Comparison of ENCODE assay signal across 16 cellular contexts in genomic region chr15:100373942-100374341, GRCh38. TPM values are rescaled to one million over a fixed set of nuclear protein-coding genes. Genes with fewer than 3 reads are reported as not detected.
DNase-seq lines count a peak whose midpoint lies in the region; ATAC-seq lines count a peak whose summit lies in the region.
"Had no signal": no experiment of that assay in that cellular context is flagged by ENCODE, and none has a peak within 500 bp of the region (broad histone marks: within the 10 kb centered on the region; RNA-seq: fewer than 3 reads in every experiment).

No MANE protein-coding gene starts in this region.

- no peaks in the 10 kb centered on the region for H3K36me3 ChIP-seq in iPS-20b (ENCODE audit: insufficient read depth, low read depth, low read length)
- H3K36me3 ChIP-seq: gastrocnemius medialis had no signal

- ATAC-seq in T-helper 17 cell: no peak
- ATAC-seq in GM18511 (IDR thresholded peaks at IDR 0.05; ENCODE audit: unreplicated experiment): no peak
- ATAC-seq: gastrocnemius medialis, PC-3 had no signal

- H3K4me3 ChIP-seq in iPS-20b (ENCODE audit: low read length): peak overlapping the region; percentile 79; the same call in 1 of the 2 replicates
- peak overlapping the region in 6 of 7 experiments; percentile 24 to 55 (median 37) for H3K4me3 ChIP-seq in skin epidermis

- H3K27me3 Mint-ChIP-seq in T-helper 17 cell: peaks cover 32% of the 10 kb centered on the region

- H3K4me3 Mint-ChIP-seq in T-helper 17 cell: peak overlapping the region; percentile 83
- H3K4me3 Mint-ChIP-seq: T-helper 1 cell treated with Interleukin-12 subunit alpha and Interleukin-12 subunit beta and Interleukin-4 antibody, amounts not matched to agents 30 μg/mL and 1 μg/mL, for 36 hours had no signal

- H3K27ac ChIP-seq in iPS-20b (ENCODE audit: low read length): no peak overlapping the region
- peak overlapping the region in 3 of 21 experiments; percentile 64 to 84 (median 66) for H3K27ac ChIP-seq in skin epidermis
- H3K27ac ChIP-seq: gastrocnemius medialis, HL-60 had no signal

- H3K27ac Mint-ChIP-seq in T-helper 17 cell: no peak overlapping the region
- H3K27ac Mint-ChIP-seq: T-helper 1 cell treated with Interleukin-12 subunit alpha and Interleukin-12 subunit beta and Interleukin-4 antibody, amounts not matched to agents 30 μg/mL and 1 μg/mL, for 36 hours had no signal

- peaks cover 2% of the 10 kb centered on the region for H3K4me1 Mint-ChIP-seq in T-helper 17 cell

- H3K9ac ChIP-seq in iPS-20b (ENCODE audit: low read depth, low read length): no peak overlapping the region

- DNase-seq in NCI-H1092 treated with DMSO at 0.1 percent for 48 hours (lab: John Stamatoyannopoulos, UW) (peak; percentile 23), NCI-H1092 (lab: John Stamatoyannopoulos, UW) (no peak), T-helper 17 cell (no peak)
- DNase-seq in stimulated activated CD4-positive, alpha-beta T cell treated with anti-CD3 and anti-CD28 coated beads, Interleukin-4, amount 100 ng/mL, for 1 hour: no peak
- DNase-seq in stimulated activated CD4-positive, alpha-beta T cell treated with anti-CD3 and anti-CD28 coated beads, Interleukin-4, amount 100 ng/mL, for 4 hours: no peak
- DNase-seq: 8988T; activated CD4-positive, alpha-beta T cell treated with anti-CD3 and anti-CD28 coated beads, Interleukin-2, amount 50 U/mL, for 1 hour; activated naive CD4-positive, alpha-beta T cell treated with Interleukin-2 at 50 U/mL for 16 hours; Caco-2; gastrocnemius medialis; PC-3 had no signal

- peaks cover 3% of the 10 kb centered on the region for H3K36me3 Mint-ChIP-seq in T-helper 17 cell (ENCODE audit: low read depth)

- H3K27me3 ChIP-seq in iPS-20b (ENCODE audit: insufficient read depth, low read length): peaks cover 38% of the 10 kb centered on the region

- no peaks in the 10 kb centered on the region for H3K4me1 ChIP-seq in iPS-20b (ENCODE audit: insufficient read depth, low read length)
- H3K4me1 ChIP-seq: Caco-2, gastrocnemius medialis had no signal

- H3K9me3 ChIP-seq in T-helper 17 cell (ENCODE audit: control insufficient read depth, low read length, poor library complexity, severe bottlenecking) (no peaks in the 10 kb centered on the region), iPS-20b (ENCODE audit: insufficient read depth, low read depth, low read length) (peaks cover 7% of the 10 kb centered on the region; the same call in 1 of the 2 replicates)
- H3K9me3 ChIP-seq: Caco-2, gastrocnemius medialis had no signal

RNA-seq across cellular contexts. Expression of gene ADAMTS17, which starts 32.2 kb away (rescaled TPM):
- 10 to 100 TPM in 1 of 2 donors, 1 to 10 TPM in 1; 8.1 to 10.6 TPM for total RNA-seq in T-helper 17 cell
